Comparison of ENCODE assay signal across 2 cellular contexts in the genomic region with DNA sequence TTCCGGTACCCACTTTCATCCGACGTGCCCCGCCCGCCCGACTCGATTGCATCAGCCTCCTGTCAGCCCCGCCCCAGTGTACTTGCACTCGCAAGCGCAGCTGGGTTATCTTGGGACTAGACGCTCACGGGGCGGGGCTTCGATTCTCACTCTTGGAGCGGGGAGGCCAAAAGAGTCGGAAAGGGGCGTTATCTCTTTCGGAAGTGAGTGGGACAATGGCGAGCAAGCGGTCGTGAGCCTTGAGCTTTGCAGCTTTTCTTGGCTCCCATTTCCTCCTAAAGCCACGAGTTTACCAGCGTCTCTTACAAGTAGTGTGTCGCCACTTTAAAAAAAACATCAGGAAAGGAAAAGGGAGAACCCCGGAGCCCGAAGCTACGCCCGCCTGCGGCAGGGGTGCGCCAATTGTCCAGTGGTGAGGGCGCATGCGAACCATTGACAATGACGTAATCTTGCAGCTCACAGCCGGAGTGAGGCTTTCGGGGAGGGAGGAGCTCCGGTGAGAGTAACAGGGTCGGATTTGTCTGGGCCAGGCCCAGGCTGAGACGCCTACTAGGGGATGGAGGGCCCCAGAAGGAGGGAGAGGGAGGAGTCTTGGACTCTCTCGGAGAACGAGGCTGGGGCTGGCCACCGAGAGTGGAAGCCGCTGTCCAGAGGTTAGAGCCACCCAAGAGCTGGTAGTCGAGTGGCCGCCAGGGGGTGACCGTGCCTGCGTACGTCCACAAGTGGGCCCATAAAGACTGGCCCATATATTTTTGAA.
TF ChIP-seq lines count a peak whose summit lies in the region.

No MANE protein-coding gene starts in this region.

TF ChIP-seq in HCT116, 20 proteins besides CTCF, POLR2A, EP300 and RAD21 (continued from another document):
- TF ChIP-seq CEBPB (IDR thresholded peaks at IDR 0.05; ENCODE audit: low read depth), result peak; percentile 90
- no peak for TF ChIP-seq SIN3A (IDR thresholded peaks at IDR 0.05; ENCODE audit: low read depth)
- no peak for TF ChIP-seq ZBTB33 (IDR thresholded peaks at IDR 0.05; ENCODE audit: extremely low read depth, insufficient replicate concordance, low read length)
- 0 out of 2 replicates have a peak, but pooled peaks have one; percentile 16 for TF ChIP-seq JUND (IDR thresholded peaks at IDR 0.05)
- TF ChIP-seq EGR1 (IDR thresholded peaks at IDR 0.05; ENCODE audit: low read depth), result no peak
- TF ChIP-seq ZFX (IDR thresholded peaks at IDR 0.05), result no peak
- peak; percentile 82 for TF ChIP-seq ATF3 (IDR thresholded peaks at IDR 0.05)
- TF ChIP-seq EZH2 (IDR thresholded peaks at IDR 0.05), result no peak
- 0 out of 2 replicates have a peak, but pooled peaks have one; percentile 28 for TF ChIP-seq SRF (IDR thresholded peaks at IDR 0.05; ENCODE audit: low read depth)
- peak; percentile 60 for TF ChIP-seq SP1 (IDR thresholded peaks at IDR 0.05; ENCODE audit: low read depth)

TF ChIP-seq in neural cell, 6 proteins besides CTCF, POLR2A, EP300 and RAD21:
- TF ChIP-seq, protein P1, sequence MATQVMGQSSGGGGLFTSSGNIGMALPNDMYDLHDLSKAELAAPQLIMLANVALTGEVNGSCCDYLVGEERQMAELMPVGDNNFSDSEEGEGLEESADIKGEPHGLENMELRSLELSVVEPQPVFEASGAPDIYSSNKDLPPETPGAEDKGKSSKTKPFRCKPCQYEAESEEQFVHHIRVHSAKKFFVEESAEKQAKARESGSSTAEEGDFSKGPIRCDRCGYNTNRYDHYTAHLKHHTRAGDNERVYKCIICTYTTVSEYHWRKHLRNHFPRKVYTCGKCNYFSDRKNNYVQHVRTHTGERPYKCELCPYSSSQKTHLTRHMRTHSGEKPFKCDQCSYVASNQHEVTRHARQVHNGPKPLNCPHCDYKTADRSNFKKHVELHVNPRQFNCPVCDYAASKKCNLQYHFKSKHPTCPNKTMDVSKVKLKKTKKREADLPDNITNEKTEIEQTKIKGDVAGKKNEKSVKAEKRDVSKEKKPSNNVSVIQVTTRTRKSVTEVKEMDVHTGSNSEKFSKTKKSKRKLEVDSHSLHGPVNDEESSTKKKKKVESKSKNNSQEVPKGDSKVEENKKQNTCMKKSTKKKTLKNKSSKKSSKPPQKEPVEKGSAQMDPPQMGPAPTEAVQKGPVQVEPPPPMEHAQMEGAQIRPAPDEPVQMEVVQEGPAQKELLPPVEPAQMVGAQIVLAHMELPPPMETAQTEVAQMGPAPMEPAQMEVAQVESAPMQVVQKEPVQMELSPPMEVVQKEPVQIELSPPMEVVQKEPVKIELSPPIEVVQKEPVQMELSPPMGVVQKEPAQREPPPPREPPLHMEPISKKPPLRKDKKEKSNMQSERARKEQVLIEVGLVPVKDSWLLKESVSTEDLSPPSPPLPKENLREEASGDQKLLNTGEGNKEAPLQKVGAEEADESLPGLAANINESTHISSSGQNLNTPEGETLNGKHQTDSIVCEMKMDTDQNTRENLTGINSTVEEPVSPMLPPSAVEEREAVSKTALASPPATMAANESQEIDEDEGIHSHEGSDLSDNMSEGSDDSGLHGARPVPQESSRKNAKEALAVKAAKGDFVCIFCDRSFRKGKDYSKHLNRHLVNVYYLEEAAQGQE (IDR thresholded peaks at IDR 0.05; ENCODE audit: borderline replicate concordance), result peak; percentile 43
- TF ChIP-seq EZH2 (IDR thresholded peaks at IDR 0.05; ENCODE audit: borderline replicate concordance, insufficient read depth, low read length, poor library complexity, severe bottlenecking) (no peak), SMC3 (conservative IDR thresholded peaks at IDR 0.05; ENCODE audit: poor library complexity) (peak; percentile 75), MXI1 (conservative IDR thresholded peaks at IDR 0.05; ENCODE audit: poor library complexity, severe bottlenecking) (peak; percentile 27), TAF1 (IDR thresholded peaks at IDR 0.05; ENCODE audit: low read depth) (peak; percentile 47), POLR2AphosphoS5 (IDR thresholded peaks at IDR 0.05) (peak; percentile 58)
